Comparison of ENCODE assay signal across 9 cellular contexts in genomic region chr22:22235564-22235963, GRCh38. TPM values are rescaled to one million over a fixed set of nuclear protein-coding genes. Genes with fewer than 3 reads are reported as not detected.
A peak's percentile ranks its signal among the peaks of the same experiment; 100 is the strongest.
DNase-seq lines count a peak whose midpoint lies in the region; TF ChIP-seq lines count a peak whose summit lies in the region.
"Had no signal": no experiment of that assay in that cellular context is flagged by ENCODE, and none has a peak within 500 bp of the region (broad histone marks: within the 10 kb centered on the region; RNA-seq: fewer than 3 reads in every experiment).

No MANE protein-coding gene starts in this region.

- TF ChIP-seq CTCF in coronary artery (IDR thresholded peaks at IDR 0.05) = no peak

- H3K9me3 ChIP-seq in effector memory CD4-positive, alpha-beta T cell (ENCODE audit: control insufficient read depth, low read length) = no peaks in the 10 kb centered on the region

- H3K27me3 ChIP-seq in effector memory CD4-positive, alpha-beta T cell (replicated peaks; ENCODE audit: control insufficient read depth, insufficient read depth, low read length, poor library complexity, severe bottlenecking) = no peaks in the 10 kb centered on the region

- no peak overlapping the region for H3K27ac ChIP-seq in effector memory CD4-positive, alpha-beta T cell (ENCODE audit: insufficient read depth, low read length, poor library complexity, severe bottlenecking)
- H3K27ac ChIP-seq in coronary artery = no peak overlapping the region

- H3K4me1 ChIP-seq in effector memory CD4-positive, alpha-beta T cell (ENCODE audit: control insufficient read depth, insufficient read depth, low read length, poor library complexity, severe bottlenecking) = no peaks in the 10 kb centered on the region

- DNase-seq in activated effector memory CD4-positive, alpha-beta T cell treated with anti-CD3 and anti-CD28 coated beads, Interleukin-2, amount 50 U/mL, for 16 hours = peak; percentile 81
- no peak for DNase-seq in activated effector memory CD4-positive, alpha-beta T cell treated with Interleukin-2 at 50 U/mL for 16 hours
- DNase-seq in activated CD4-positive, alpha-beta T cell treated with anti-CD3 and anti-CD28 coated beads for 24 hours (ENCODE audit: low read depth in 2 of 2) = peak; percentile 42 to 63
- peak in 2 of 3 donors; percentile 6 to 51 for DNase-seq in effector memory CD4-positive, alpha-beta T cell
- DNase-seq in renal cortical epithelial cell (ENCODE audit: low read depth) (peak; percentile 18), occipital lobe (lab: John Stamatoyannopoulos, UW) (no peak), coronary artery (ENCODE audit: low spot score) (no peak), AG08395 (ENCODE audit: low spot score) (no peak)

- H3K36me3 ChIP-seq in effector memory CD4-positive, alpha-beta T cell (ENCODE audit: control insufficient read depth, insufficient read depth, low read length) = no peaks in the 10 kb centered on the region

- no peak overlapping the region for H3K4me3 ChIP-seq in effector memory CD4-positive, alpha-beta T cell (ENCODE audit: insufficient read depth, low read depth, low read length, poor library complexity, severe bottlenecking)
- H3K4me3 ChIP-seq in coronary artery = no peak overlapping the region

RNA-seq across cellular contexts. Expression of gene VPREB1, which starts 9.0 kb away (rescaled TPM):
- total RNA-seq in renal cortical epithelial cell = not detected in 2 replicates
- not detected for total RNA-seq in occipital lobe
- total RNA-seq: urinary bladder had no signal

Comparison
In these comparisons a context has a peak if more than half of its experiments do, and no peak if none do; other contexts are left out.
1. DNase-seq: peak in activated effector memory CD4-positive, alpha-beta T cell treated with anti-CD3 and anti-CD28 coated beads, Interleukin-2, amount 50 U/mL, for 16 hours (single experiment), activated CD4-positive, alpha-beta T cell treated with anti-CD3 and anti-CD28 coated beads for 24 hours (2 of 2), effector memory CD4-positive, alpha-beta T cell (2 of 3) and renal cortical epithelial cell (single experiment); none in activated effector memory CD4-positive, alpha-beta T cell treated with Interleukin-2 at 50 U/mL for 16 hours (single experiment), occipital lobe (single experiment), coronary artery (single experiment) and AG08395 (single experiment).